Comparison of ENCODE assay signal across 14 cellular contexts in the genomic region with DNA sequence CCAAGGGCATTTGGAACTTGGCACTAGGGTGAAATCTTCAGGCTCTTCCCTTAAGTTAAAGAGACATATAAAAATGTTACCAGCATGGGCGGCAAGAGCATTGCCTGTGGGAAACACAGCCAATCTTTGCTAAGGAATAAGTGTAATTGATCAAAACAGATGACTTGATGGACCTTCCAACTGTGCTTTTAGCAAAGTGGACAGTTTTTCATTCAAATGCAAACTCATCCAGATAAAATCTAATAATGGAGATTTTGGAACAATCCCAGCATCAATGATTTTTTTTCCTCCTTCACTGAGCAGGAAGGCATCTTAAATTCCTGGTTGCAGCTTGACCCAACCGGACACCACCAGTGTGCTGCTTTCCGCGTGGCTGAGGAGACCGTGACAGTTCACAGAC. TPM values are rescaled to one million over a fixed set of nuclear protein-coding genes. Genes with fewer than 3 reads are reported as not detected.
DNase-seq lines count a peak whose midpoint lies in the region; ATAC-seq, FAIRE-seq and TF ChIP-seq lines count a peak whose summit lies in the region.
"Had no signal": no experiment of that assay in that cellular context is flagged by ENCODE, and none has a peak within 500 bp of the region (broad histone marks: within the 10 kb centered on the region; RNA-seq: fewer than 3 reads in every experiment).

No MANE protein-coding gene starts in this region.

- no peak for TF ChIP-seq POLR2A in GM12892 (IDR thresholded peaks at IDR 0.05; ENCODE audit: low read depth, low read length)

- H3K4me1 ChIP-seq in CD4-positive, CD25-positive, alpha-beta regulatory T cell (ENCODE audit: control insufficient read depth, insufficient read depth, low read length, poor library complexity, severe bottlenecking): peaks cover 23% of the 10 kb centered on the region

- no peaks in the 10 kb centered on the region for H3K36me3 ChIP-seq in CD4-positive, CD25-positive, alpha-beta regulatory T cell (ENCODE audit: control insufficient read depth, insufficient read depth, low read length)
- H3K36me3 ChIP-seq: esophagus squamous epithelium, prostate gland had no signal

- peak overlapping the region in 1 of 3 donors; percentile 63 for H3K27ac Mint-ChIP-seq in CD4-positive, CD25-positive, alpha-beta regulatory T cell
- no peak overlapping the region for H3K27ac Mint-ChIP-seq in activated naive CD8-positive, alpha-beta T cell treated with anti-CD3 and anti-CD28 coated beads, Interleukin-2, amount 50 U/mL, for 24 hours
- no peak overlapping the region for H3K27ac Mint-ChIP-seq in nephron progenitor cell

- H3K4me3 ChIP-seq in CD4-positive, CD25-positive, alpha-beta regulatory T cell (ENCODE audit: low read depth, low read length): no peak overlapping the region

- H3K4me1 Mint-ChIP-seq in CD4-positive, CD25-positive, alpha-beta regulatory T cell: peaks cover 0 to 18% (median 6%) of the 10 kb centered on the region in 4 donors
- peaks cover 19% of the 10 kb centered on the region for H3K4me1 Mint-ChIP-seq in activated naive CD8-positive, alpha-beta T cell treated with anti-CD3 and anti-CD28 coated beads, Interleukin-2, amount 50 U/mL, for 24 hours
- H3K4me1 Mint-ChIP-seq in nephron progenitor cell: peaks cover 43% of the 10 kb centered on the region

- peak overlapping the region in 3 of 4 donors; percentile 68 to 83 (median 76) for H3K4me3 Mint-ChIP-seq in CD4-positive, CD25-positive, alpha-beta regulatory T cell
- peak overlapping the region; percentile 76 for H3K4me3 Mint-ChIP-seq in activated naive CD8-positive, alpha-beta T cell treated with anti-CD3 and anti-CD28 coated beads, Interleukin-2, amount 50 U/mL, for 24 hours
- H3K4me3 Mint-ChIP-seq in nephron progenitor cell: peak overlapping the region; percentile 84

- peak; percentile 30 for FAIRE-seq in GM12892 (lab: Jason Lieb, UNC)

- peaks cover 60% of the 10 kb centered on the region for H3K27me3 Mint-ChIP-seq in CD4-positive, CD25-positive, alpha-beta regulatory T cell
- H3K27me3 Mint-ChIP-seq in activated naive CD8-positive, alpha-beta T cell treated with anti-CD3 and anti-CD28 coated beads, Interleukin-2, amount 50 U/mL, for 24 hours: peaks cover 36% of the 10 kb centered on the region
- H3K27me3 Mint-ChIP-seq in nephron progenitor cell (ENCODE audit: low read depth, poor library complexity): peaks cover 78% of the 10 kb centered on the region

- no peaks in the 10 kb centered on the region for H3K9me3 ChIP-seq in CD4-positive, CD25-positive, alpha-beta regulatory T cell (ENCODE audit: control insufficient read depth in 2 of 2, low read length in 2 of 2)
- H3K9me3 ChIP-seq: esophagus squamous epithelium, prostate gland had no signal

- no peak for TF ChIP-seq CTCF in nephron progenitor cell (IDR thresholded peaks at IDR 0.05)

- no peaks in the 10 kb centered on the region for H3K36me3 Mint-ChIP-seq in CD4-positive, CD25-positive, alpha-beta regulatory T cell
- H3K36me3 Mint-ChIP-seq in activated naive CD8-positive, alpha-beta T cell treated with anti-CD3 and anti-CD28 coated beads, Interleukin-2, amount 50 U/mL, for 24 hours (ENCODE audit: low read depth): peaks cover 2% of the 10 kb centered on the region
- peaks cover 5% of the 10 kb centered on the region for H3K36me3 Mint-ChIP-seq in nephron progenitor cell (ENCODE audit: low read depth)

- H3K9me3 Mint-ChIP-seq in CD4-positive, CD25-positive, alpha-beta regulatory T cell: peaks cover 0 to 5% (median 0%) of the 10 kb centered on the region in 7 donors
- no peaks in the 10 kb centered on the region for H3K9me3 Mint-ChIP-seq in activated naive CD8-positive, alpha-beta T cell treated with anti-CD3 and anti-CD28 coated beads, Interleukin-2, amount 50 U/mL, for 24 hours
- peaks cover 12% of the 10 kb centered on the region for H3K9me3 Mint-ChIP-seq in nephron progenitor cell

- no peak for ATAC-seq in CD4-positive, CD25-positive, alpha-beta regulatory T cell (ENCODE audit: low read depth in 2 of 2)
- ATAC-seq in activated naive CD8-positive, alpha-beta T cell treated with anti-CD3 and anti-CD28 coated beads, Interleukin-2, amount 50 U/mL, for 24 hours: no peak
- no peak for ATAC-seq in HG02970 (IDR thresholded peaks at IDR 0.05; ENCODE audit: low FRiP score, unreplicated experiment)

- no peak overlapping the region for H3K27ac ChIP-seq in CD4-positive, CD25-positive, alpha-beta regulatory T cell (ENCODE audit: insufficient read depth, low read length, poor library complexity, severe bottlenecking)
- H3K27ac ChIP-seq in caudate nucleus (ENCODE audit: low read depth, low read length): no peak overlapping the region
- H3K27ac ChIP-seq: prostate gland had no signal

- peaks cover 16% of the 10 kb centered on the region for H3K27me3 ChIP-seq in CD4-positive, CD25-positive, alpha-beta regulatory T cell (ENCODE audit: control insufficient read depth, insufficient read depth, low read length)

- DNase-seq in CD4-positive, CD25-positive, alpha-beta regulatory T cell: no peak
- DNase-seq in GM12892 (ENCODE audit: insufficient read length) (no peak), nephron progenitor cell (no peak), hippocampal formation (lab: John Stamatoyannopoulos, UW) (no peak), DMS 273 (lab: John Stamatoyannopoulos, UW; ENCODE audit: unreplicated experiment) (no peak), caudate nucleus (lab: John Stamatoyannopoulos, UW) (no peak)
- DNase-seq in activated naive CD8-positive, alpha-beta T cell treated with anti-CD3 and anti-CD28 coated beads, Interleukin-2, amount 50 U/mL, for 24 hours: no peak
- DNase-seq: activated naive CD4-positive, alpha-beta T cell; esophagus squamous epithelium; NCI-H226; T-helper 1 cell had no signal

RNA-seq across cellular contexts. Expression of a gene that starts 42.9 kb away (rescaled TPM):
- not detected for total RNA-seq in CD4-positive, CD25-positive, alpha-beta regulatory T cell
- polyA plus RNA-seq in CD4-positive, CD25-positive, alpha-beta regulatory T cell: not detected
- polyA plus RNA-seq in GM12892 (2012; ENCODE audit: missing spikeins): not detected
- total RNA-seq: esophagus squamous epithelium, HT-29, prostate gland had no signal

RNA-seq across cellular contexts. Expression of a gene that starts 47.6 kb away (rescaled TPM):
- total RNA-seq in CD4-positive, CD25-positive, alpha-beta regulatory T cell: 116 TPM
- 10 to 100 TPM; 13.2 to 21.2 (median 17.4) TPM for polyA plus RNA-seq in CD4-positive, CD25-positive, alpha-beta regulatory T cell
- 33.9 TPM for polyA plus RNA-seq in GM12892 (2012; ENCODE audit: missing spikeins)

RNA-seq across cellular contexts. Expression of a gene that starts 52.1 kb away (rescaled TPM):
- 0.15 TPM for total RNA-seq in CD4-positive, CD25-positive, alpha-beta regulatory T cell
- under 1 TPM in 2 of 4 donors, not detected in 2; 0.11 to 0.14 TPM for polyA plus RNA-seq in CD4-positive, CD25-positive, alpha-beta regulatory T cell
- not detected for polyA plus RNA-seq in GM12892 (2012; ENCODE audit: missing spikeins)
- total RNA-seq: esophagus squamous epithelium, HT-29 had no signal
